9 cellular contexts compared by ENCODE assay signal in genomic region chr7:519974-520458, GRCh38. TPM values are rescaled to one million over a fixed set of nuclear protein-coding genes. Genes with fewer than 3 reads are reported as not detected.
DNase-seq lines count a peak whose midpoint lies in the region; ATAC-seq, FAIRE-seq and TF ChIP-seq lines count a peak whose summit lies in the region.
"Had no signal": no experiment of that assay in that cellular context is flagged by ENCODE, and none has a peak within 500 bp of the region (broad histone marks: within the 10 kb centered on the region; RNA-seq: fewer than 3 reads in every experiment).

No MANE protein-coding gene starts in this region.

- peaks cover 27 to 56% of the 10 kb centered on the region in 2 donors for H3K27me3 Mint-ChIP-seq in effector memory CD8-positive, alpha-beta T cell

- POLR2A ChIA-PET in RWPE1 (lab: Yijun Ruan, JAX; ENCODE audit: low non-redundant PET), result interaction anchor here (1.1 kb wide), 1 partner anchor 19 kb away, joined by 5 read pairs; no protein-coding TSS in a partner anchor

- H3K27me3 ChIP-seq in lung (ENCODE audit: control insufficient read depth, insufficient read depth) (no peaks in the 10 kb centered on the region), thymus (ENCODE audit: control insufficient read depth, insufficient read depth) (peaks cover 96% of the 10 kb centered on the region)

- peaks cover 11 to 17% of the 10 kb centered on the region in 2 donors for H3K4me1 ChIP-seq in lung (ENCODE audit: control insufficient read depth in 2 of 2, insufficient read depth in 2 of 2, low read length in 2 of 2)
- H3K4me1 ChIP-seq in thymus (ENCODE audit: control insufficient read depth, insufficient read depth, low read length), result peaks cover 6% of the 10 kb centered on the region

- TF ChIP-seq CTCF in AG09309 (IDR thresholded peaks at IDR 0.05; ENCODE audit: control insufficient read depth, insufficient read depth, low read depth, low read length, missing control alignments) (no peak), RWPE1 (conservative IDR thresholded peaks at IDR 0.05; ENCODE audit: low read depth) (no peak; the same call in 1 of the 2 replicates), lung (IDR thresholded peaks at IDR 0.05; ENCODE audit: control extremely low read depth, extremely low read depth) (no peak)

- H3K4me1 Mint-ChIP-seq in effector memory CD8-positive, alpha-beta T cell (ENCODE audit: low read depth in 2 of 2), result peaks cover 6 to 8% of the 10 kb centered on the region in 2 donors

- H3K36me3 Mint-ChIP-seq in effector memory CD8-positive, alpha-beta T cell (ENCODE audit: insufficient read depth), result peaks cover 3% of the 10 kb centered on the region
- H3K36me3 Mint-ChIP-seq: naive thymus-derived CD4-positive, alpha-beta T cell had no signal

- DNase-seq in AG09309 (ENCODE audit: low read depth) (no peak), GM19239 (ENCODE audit: insufficient read length, low spot score) (peak; percentile 63), RWPE1 (ENCODE audit: low spot score) (peak; percentile 55), lung (ENCODE audit: low spot score) (no peak), NCI-H187 treated with DMSO at 0.1 percent for 48 hours (lab: John Stamatoyannopoulos, UW) (no peak)
- DNase-seq in effector memory CD8-positive, alpha-beta T cell, result no peak

- 2% methylated on average over 20 to 52 of the region's 53 CpGs for WGBS in lung, 2 donors
- 2% methylated on average over 53 of the region's 53 CpGs for WGBS in thymus

- FAIRE-seq in GM19239 (lab: Jason Lieb, UNC), result no peak

- CTCF ChIA-PET in RWPE1 (lab: Yijun Ruan, JAX), result interaction anchor here (0.5 to 0.7 kb wide), 4 partner anchors 26 to 293 kb away, joined by 3 to 4 read pairs (median 3); no protein-coding TSS in a partner anchor

- H3K27ac Mint-ChIP-seq in effector memory CD8-positive, alpha-beta T cell, result no peak overlapping the region
- H3K27ac Mint-ChIP-seq: naive thymus-derived CD4-positive, alpha-beta T cell had no signal

- H3K9me3 ChIP-seq in lung (ENCODE audit: control insufficient read depth in 2 of 2, insufficient read depth in 1 of 2, low read length in 1 of 2) (no peaks in the 10 kb centered on the region), thymus (ENCODE audit: control insufficient read depth) (no peaks in the 10 kb centered on the region)

- H3K4me3 ChIP-seq in AG09309 (ENCODE audit: control insufficient read depth, low read depth, low read length), result peak overlapping the region; percentile 39
- peak overlapping the region; percentile 36 for H3K4me3 ChIP-seq in lung
- H3K4me3 ChIP-seq in thymus (ENCODE audit: low read length), result peak overlapping the region; percentile 60

- H3K4me3 Mint-ChIP-seq in effector memory CD8-positive, alpha-beta T cell, result no peak overlapping the region

- peak; percentile 9 for ATAC-seq in effector memory CD8-positive, alpha-beta T cell (replicated peaks)
- peak; percentile 16 for ATAC-seq in lung (ENCODE audit: insufficient read depth, low FRiP score)
- ATAC-seq in HG02571 (IDR thresholded peaks at IDR 0.05; ENCODE audit: unreplicated experiment), result no peak
- ATAC-seq: naive thymus-derived CD4-positive, alpha-beta T cell had no signal

- no peaks in the 10 kb centered on the region for H3K9me3 Mint-ChIP-seq in effector memory CD8-positive, alpha-beta T cell
- H3K9me3 Mint-ChIP-seq: naive thymus-derived CD4-positive, alpha-beta T cell had no signal

- H3K27ac ChIP-seq in RWPE1, result peak overlapping the region; percentile 98
- peak overlapping the region; percentile 72 to 93 for H3K27ac ChIP-seq in lung (ENCODE audit: low read depth in 1 of 2, low read length in 1 of 2)
- no peak overlapping the region for H3K27ac ChIP-seq in thymus (ENCODE audit: low read depth)

- no peaks in the 10 kb centered on the region for H3K36me3 ChIP-seq in lung (ENCODE audit: control insufficient read depth in 2 of 2, insufficient read depth in 2 of 2, low read length in 2 of 2)
- H3K36me3 ChIP-seq in thymus (ENCODE audit: control insufficient read depth, insufficient read depth), result no peaks in the 10 kb centered on the region

RNA-seq across cellular contexts. Expression of gene PDGFA, which starts 0.4 kb away (rescaled TPM):
- total RNA-seq in lung, result 10 to 100 TPM; 26.1 to 40.6 TPM
- polyA plus RNA-seq in lung (10 to 100 TPM; 21.8 to 25.1 TPM), thymus (15.1 TPM)
- polyA plus RNA-seq: naive thymus-derived CD4-positive, alpha-beta T cell had no signal

Comparison
In these comparisons a context has a peak if more than half of its experiments do, and no peak if none do; other contexts are left out.
1. DNase-seq: peak in GM19239 (single experiment) and RWPE1 (single experiment); none in AG09309 (single experiment), effector memory CD8-positive, alpha-beta T cell (0 of 3), lung (single experiment) and NCI-H187 treated with DMSO at 0.1 percent for 48 hours (single experiment).
2. Peak in every context shown above with its lines, with median percentiles within 50 percentile points of each other: H3K4me3 ChIP-seq.